1 cellular context compared by ENCODE assay signal in the genomic region with DNA sequence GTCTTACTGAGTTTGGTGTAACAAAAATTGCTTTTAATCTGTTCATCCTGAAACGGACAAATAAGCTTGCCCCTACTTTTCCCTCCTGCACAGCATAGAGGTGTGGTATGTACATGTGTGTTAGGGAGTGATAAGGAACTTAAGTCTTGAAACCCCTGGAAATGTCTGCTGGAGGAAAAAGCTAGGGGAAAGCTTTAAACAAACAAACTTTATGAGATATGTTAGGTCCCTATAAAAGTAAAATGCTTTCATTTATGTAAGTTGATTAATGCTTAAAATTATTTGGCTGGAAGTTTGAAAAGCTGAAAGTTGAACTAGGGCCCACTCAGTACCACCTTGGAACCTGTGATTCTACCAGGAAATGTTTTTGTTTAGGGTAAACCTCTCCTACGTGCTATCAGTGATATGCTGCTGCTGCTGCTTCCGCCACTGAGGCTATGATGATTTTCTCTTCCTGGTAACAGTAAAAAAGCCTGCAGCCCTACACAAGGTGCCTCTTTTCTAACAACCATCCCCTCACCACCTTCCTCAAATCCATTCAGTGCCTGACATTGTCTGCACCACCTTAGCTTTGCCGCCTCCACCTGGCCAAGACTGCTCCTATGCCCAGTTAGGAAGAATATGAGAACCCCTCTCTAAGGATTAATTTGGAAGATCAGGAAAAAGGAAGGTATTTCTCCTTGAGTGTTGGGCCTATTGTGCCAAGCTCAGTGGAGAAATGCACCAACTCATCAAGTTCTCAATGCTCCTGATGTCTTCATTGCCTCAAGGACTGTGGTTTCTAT.
A peak's percentile ranks its signal among the peaks of the same experiment; 100 is the strongest.
TF ChIP-seq lines count a peak whose summit lies in the region.

No MANE protein-coding gene starts in this region.

TF ChIP-seq in K562, 482 proteins besides CTCF, POLR2A, EP300 and RAD21 (continued from another document and continues in another):
- peak; percentile 92 for TF ChIP-seq TEAD4 (IDR thresholded peaks at IDR 0.05; ENCODE audit: low read length)
- TF ChIP-seq TEAD4 (CRISPR knock-in tag; IDR thresholded peaks at IDR 0.05; ENCODE audit: borderline replicate concordance): no peak
- no peak for TF ChIP-seq RBM22 (IDR thresholded peaks at IDR 0.05; ENCODE audit: low read depth, low read length, poor library complexity, severe bottlenecking)
- TF ChIP-seq LCOR (CRISPR knock-in tag; IDR thresholded peaks at IDR 0.05): peak; percentile 72
- TF ChIP-seq GATA2 (CRISPR knock-in tag; IDR thresholded peaks at IDR 0.05): peak; percentile 71
- TF ChIP-seq ZNF239 (CRISPR knock-in tag; IDR thresholded peaks at IDR 0.05): 0 out of 2 replicates have a peak, but pooled peaks have one; percentile 13
- peak; percentile 5; the same call in 1 of the 2 replicates for TF ChIP-seq BCOR (IDR thresholded peaks at IDR 0.05)
- peak in 1 of 2 experiments; percentile 55 for TF ChIP-seq E2F6 (IDR thresholded peaks at IDR 0.05; ENCODE audit: borderline replicate concordance in 1 of 2, extremely low read depth in 1 of 2, insufficient read depth in 1 of 2, insufficient read length in 1 of 2, low read depth in 1 of 2, low read length in 1 of 2, poor library complexity in 1 of 2, severe bottlenecking in 1 of 2)
- TF ChIP-seq ZSCAN29 (IDR thresholded peaks at IDR 0.05): peak; percentile 56; the same call in 1 of the 2 replicates
- TF ChIP-seq MYC (IDR thresholded peaks at IDR 0.05; ENCODE audit: low read depth, low read length): peak; percentile 53
- TF ChIP-seq MYC (CRISPR knock-in tag; IDR thresholded peaks at IDR 0.05; ENCODE audit: borderline replicate concordance, low read depth): no peak
- no peak for TF ChIP-seq CGGBP1 (CRISPR knock-in tag; IDR thresholded peaks at IDR 0.05)
- TF ChIP-seq, protein P1, sequence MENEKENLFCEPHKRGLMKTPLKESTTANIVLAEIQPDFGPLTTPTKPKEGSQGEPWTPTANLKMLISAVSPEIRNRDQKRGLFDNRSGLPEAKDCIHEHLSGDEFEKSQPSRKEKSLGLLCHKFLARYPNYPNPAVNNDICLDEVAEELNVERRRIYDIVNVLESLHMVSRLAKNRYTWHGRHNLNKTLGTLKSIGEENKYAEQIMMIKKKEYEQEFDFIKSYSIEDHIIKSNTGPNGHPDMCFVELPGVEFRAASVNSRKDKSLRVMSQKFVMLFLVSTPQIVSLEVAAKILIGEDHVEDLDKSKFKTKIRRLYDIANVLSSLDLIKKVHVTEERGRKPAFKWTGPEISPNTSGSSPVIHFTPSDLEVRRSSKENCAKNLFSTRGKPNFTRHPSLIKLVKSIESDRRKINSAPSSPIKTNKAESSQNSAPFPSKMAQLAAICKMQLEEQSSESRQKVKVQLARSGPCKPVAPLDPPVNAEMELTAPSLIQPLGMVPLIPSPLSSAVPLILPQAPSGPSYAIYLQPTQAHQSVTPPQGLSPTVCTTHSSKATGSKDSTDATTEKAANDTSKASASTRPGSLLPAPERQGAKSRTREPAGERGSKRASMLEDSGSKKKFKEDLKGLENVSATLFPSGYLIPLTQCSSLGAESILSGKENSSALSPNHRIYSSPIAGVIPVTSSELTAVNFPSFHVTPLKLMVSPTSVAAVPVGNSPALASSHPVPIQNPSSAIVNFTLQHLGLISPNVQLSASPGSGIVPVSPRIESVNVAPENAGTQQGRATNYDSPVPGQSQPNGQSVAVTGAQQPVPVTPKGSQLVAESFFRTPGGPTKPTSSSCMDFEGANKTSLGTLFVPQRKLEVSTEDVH (IDR thresholded peaks at IDR 0.05; ENCODE audit: low read depth, partially characterized antibody): peak; percentile 40
- peak; percentile 88 for TF ChIP-seq DMBX1 (CRISPR knock-in tag; IDR thresholded peaks at IDR 0.05; ENCODE audit: borderline replicate concordance)
- TF ChIP-seq SMAD4 (CRISPR knock-in tag; conservative IDR thresholded peaks at IDR 0.05): peak; percentile 65
- peak; percentile 59; the same call in 1 of the 2 replicates for TF ChIP-seq CUX1 (CRISPR knock-in tag; IDR thresholded peaks at IDR 0.05)
- peak; percentile 49; the same call in 1 of the 2 replicates for TF ChIP-seq ZNF589 (CRISPR knock-in tag; IDR thresholded peaks at IDR 0.05; ENCODE audit: low read depth)
- TF ChIP-seq ZNF197 (CRISPR knock-in tag; IDR thresholded peaks at IDR 0.05; ENCODE audit: low read depth): no peak
- TF ChIP-seq NBN (IDR thresholded peaks at IDR 0.05; ENCODE audit: low read depth): 0 out of 2 replicates have a peak, but pooled peaks have one; percentile 55
- TF ChIP-seq L3MBTL2 (IDR thresholded peaks at IDR 0.05): peak; percentile 22; the same call in 1 of the 2 replicates
- TF ChIP-seq ZNF3 (CRISPR knock-in tag; IDR thresholded peaks at IDR 0.05): no peak
- TF ChIP-seq MLLT1 (IDR thresholded peaks at IDR 0.05): 0 out of 4 replicates have a peak, but pooled peaks of 1 of the 2 experiments have one; percentile 40
- TF ChIP-seq MIER1 (IDR thresholded peaks at IDR 0.05; ENCODE audit: low read depth): no peak
- TF ChIP-seq TAL1 (IDR thresholded peaks at IDR 0.05): peak; percentile 89
- no peak for TF ChIP-seq SRSF3 (IDR thresholded peaks at IDR 0.05; ENCODE audit: insufficient read depth, low read length)
- TF ChIP-seq DPF2 (IDR thresholded peaks at IDR 0.05): peak; percentile 98
- TF ChIP-seq MTA2 (IDR thresholded peaks at IDR 0.05; ENCODE audit: low read depth): peak; percentile 80
- TF ChIP-seq MGA (IDR thresholded peaks at IDR 0.05): no peak
- TF ChIP-seq RBFOX2 (IDR thresholded peaks at IDR 0.05; ENCODE audit: low read depth, low read length): peak; percentile 64
- TF ChIP-seq GTF2E2 (tag; IDR thresholded peaks at IDR 0.05): no peak
- no peak for TF ChIP-seq MCM5 (IDR thresholded peaks at IDR 0.05; ENCODE audit: low read depth)
- TF ChIP-seq SREBF1 (IDR thresholded peaks at IDR 0.05; ENCODE audit: borderline replicate concordance, low read depth, low read length): no peak
- TF ChIP-seq NEUROD1 (IDR thresholded peaks at IDR 0.05; ENCODE audit: borderline replicate concordance, low read depth, low read length, partially characterized antibody): peak; percentile 14
